Comparison of ENCODE assay signal across 1 cellular context in the genomic region with DNA sequence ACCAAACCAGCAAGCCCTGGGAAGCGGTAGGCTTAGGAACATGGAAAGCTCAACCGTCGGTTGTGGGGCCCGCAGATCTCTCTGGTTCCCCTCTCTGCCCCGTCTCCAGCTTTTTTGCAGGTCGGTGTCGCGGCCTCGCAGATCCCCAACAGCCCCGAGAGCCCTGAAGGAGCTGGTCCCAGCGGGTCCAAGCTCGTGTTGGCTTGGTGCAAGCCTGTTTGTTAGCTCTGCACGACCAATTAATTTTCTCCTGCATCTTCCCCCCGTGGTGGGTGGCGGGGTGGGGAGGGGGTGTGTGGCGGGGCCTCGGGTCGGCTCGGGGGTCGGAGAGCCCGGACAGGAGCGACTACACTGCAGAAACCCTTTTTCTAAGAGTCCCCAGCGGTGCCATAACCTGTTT.
TF ChIP-seq lines count a peak whose summit lies in the region.

No MANE protein-coding gene starts in this region.

TF ChIP-seq in HepG2, 621 proteins besides CTCF, POLR2A, EP300 and RAD21 (continued from another document):
- TF ChIP-seq GLMP (CRISPR knock-in tag; IDR thresholded peaks at IDR 0.05; ENCODE audit: borderline replicate concordance): no peak
- TF ChIP-seq ZNF720 (CRISPR knock-in tag; IDR thresholded peaks at IDR 0.05): no peak
- no peak for TF ChIP-seq XBP1 (CRISPR knock-in tag; IDR thresholded peaks at IDR 0.05)
- no peak for TF ChIP-seq ZNF784 (CRISPR knock-in tag; IDR thresholded peaks at IDR 0.05; ENCODE audit: borderline replicate concordance)
- TF ChIP-seq TSC22D2 (CRISPR knock-in tag; IDR thresholded peaks at IDR 0.05; ENCODE audit: borderline replicate concordance): no peak
- no peak for TF ChIP-seq ZNF572 (CRISPR knock-in tag; IDR thresholded peaks at IDR 0.05)
- no peak for TF ChIP-seq YEATS2 (CRISPR knock-in tag; IDR thresholded peaks at IDR 0.05; ENCODE audit: borderline replicate concordance)
- no peak for TF ChIP-seq PRPF4 (IDR thresholded peaks at IDR 0.05; ENCODE audit: low read depth, low read length, poor library complexity, severe bottlenecking)
- TF ChIP-seq AHR (CRISPR knock-in tag; IDR thresholded peaks at IDR 0.05): no peak
- no peak for TF ChIP-seq THRA (CRISPR knock-in tag; IDR thresholded peaks at IDR 0.05; ENCODE audit: borderline replicate concordance)
- no peak for TF ChIP-seq ELF1 (CRISPR knock-in tag; IDR thresholded peaks at IDR 0.05)
- TF ChIP-seq ZFP82 (CRISPR knock-in tag; IDR thresholded peaks at IDR 0.05; ENCODE audit: borderline replicate concordance): no peak
- no peak for TF ChIP-seq ZNF335 (CRISPR knock-in tag; IDR thresholded peaks at IDR 0.05)
- no peak for TF ChIP-seq MATR3 (CRISPR knock-in tag; IDR thresholded peaks at IDR 0.05)
